In the genomic region with DNA sequence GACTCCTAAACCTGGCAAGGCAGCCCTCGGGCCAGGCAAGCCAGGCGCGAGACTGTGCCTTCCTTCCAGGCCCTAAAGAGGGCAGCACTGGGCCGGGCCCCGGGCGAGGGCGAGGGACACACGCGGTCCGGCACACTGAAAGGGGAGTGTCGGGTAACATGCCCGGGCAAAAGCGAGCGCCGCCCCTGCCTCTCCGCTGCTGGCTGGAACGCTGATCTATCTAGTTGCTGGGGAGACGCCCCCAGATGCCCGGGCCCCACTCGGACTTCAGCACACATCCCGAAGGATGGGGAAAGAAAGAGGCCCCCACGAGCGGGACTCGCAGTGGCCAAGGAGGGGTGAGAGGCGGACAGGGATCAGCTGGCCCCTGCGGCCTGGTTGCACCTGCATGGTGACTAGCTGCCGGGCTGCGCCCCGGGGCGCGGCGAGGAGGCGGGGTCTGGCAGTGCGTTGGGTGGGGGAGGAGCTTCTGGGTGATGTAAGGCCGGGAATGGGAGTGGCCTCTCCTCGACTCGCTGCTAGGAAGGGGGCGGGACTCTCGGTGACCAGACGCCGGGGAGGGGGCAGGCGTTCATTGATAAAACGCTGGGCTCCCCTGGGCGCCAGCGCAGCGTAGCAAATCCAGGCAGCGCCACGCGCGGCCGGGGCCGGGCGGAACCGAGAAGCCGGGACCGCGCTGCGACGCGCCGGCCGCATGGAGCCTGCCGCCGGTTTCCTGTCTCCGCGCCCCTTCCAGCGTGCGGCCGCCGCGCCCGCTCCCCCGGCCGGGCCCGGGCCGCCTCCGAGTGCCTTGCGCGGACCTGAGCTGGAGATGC, we compare ENCODE assay signal across 8 cellular contexts. TPM values are rescaled to one million over a fixed set of nuclear protein-coding genes. Genes with fewer than 3 reads are reported as not detected.
DNase-seq lines count a peak whose midpoint lies in the region; ATAC-seq and TF ChIP-seq lines count a peak whose summit lies in the region.

PLK3 (plus strand) TSS at position 608 of the 815 bp plus-strand sequence; CDS start at position 695, 87 bp downstream.

- H3K27me3 ChIP-seq in PC-9 (ENCODE audit: insufficient read depth, low read depth) = no peaks in the 10 kb centered on the region
- no peaks in the 10 kb centered on the region for H3K27me3 ChIP-seq in mucosa of rectum (ENCODE audit: control insufficient read depth in 2 of 2, insufficient read depth in 2 of 2, low read length in 2 of 2)

- H3K36me3 ChIP-seq in PC-9 (ENCODE audit: low read depth) = peaks cover under 1% of the 10 kb centered on the region; the same call in 1 of the 2 replicates
- H3K36me3 ChIP-seq in mucosa of rectum (ENCODE audit: control insufficient read depth in 2 of 2, insufficient read depth in 2 of 2, low read length in 2 of 2) = peaks cover 10 to 11% of the 10 kb centered on the region in 2 donors

- CTCF ChIA-PET in PC-9 (lab: Charles Lee) = interaction anchor here (0.6 to 1.5 kb wide), 11 partner anchors 9 to 855 kb away, joined by 3 to 10 read pairs (median 4); partner anchors contain the start of genes BTBD19, HECTD3 and UROD

- H3K4me1 ChIP-seq in PC-9 (replicated peaks; ENCODE audit: insufficient read depth) (peaks cover 45% of the 10 kb centered on the region), mucosa of rectum (ENCODE audit: control insufficient read depth in 2 of 2, insufficient read depth in 2 of 2, low read length in 2 of 2) (peaks cover 12 to 16% of the 10 kb centered on the region in 2 donors)

- H3K4me3 ChIP-seq in PC-9 = peak within 1 kb of the TSS; percentile 82
- peak within 1 kb of the TSS; percentile 93 for H3K4me3 ChIP-seq in epithelial cell of proximal tubule (ENCODE audit: low read depth, low read length)
- H3K4me3 ChIP-seq in mucosa of rectum (ENCODE audit: low read length in 2 of 2) = peak within 1 kb of the TSS; percentile 75 to 87

- H3K79me2 ChIP-seq in PC-9 (ENCODE audit: low read depth) = peaks cover 32% of the 10 kb centered on the region

- DNase-seq in DMS79 (lab: John Stamatoyannopoulos, UW) (peak; percentile 95), KBM-7 (peak; percentile 98), PC-9 (peak; percentile 88 to 99), epithelial cell of proximal tubule (ENCODE audit: low read depth) (peak; percentile 68)
- peak; percentile 97 for DNase-seq in activated T-cell treated with anti-CD3 and anti-CD28 coated beads, Interleukin-2, amount 50 U/mL, for 1 hour
- peak; percentile 98 for DNase-seq in stimulated activated CD8-positive, alpha-beta memory T cell treated with anti-CD3 and anti-CD28 coated beads, Interleukin-4, amount 100 ng/mL, for 48 hours

- H3K9me3 ChIP-seq in PC-9 (ENCODE audit: insufficient read depth, low read depth) (no peaks in the 10 kb centered on the region), mucosa of rectum (ENCODE audit: control insufficient read depth in 2 of 2, low read length in 2 of 2) (no peaks in the 10 kb centered on the region)

- intact Hi-C loops in PC-9 (cut with micrococcal nuclease; ENCODE audit: unreplicated experiment) = loop anchor here (2.0 to 10.0 kb wide), 4 partner anchors 37 to 785 kb away; partner anchors contain the start of genes KIF2C, NASP, RNU5D-1 and SLC6A9

- H3K27ac ChIP-seq in PC-9 (peak within 1 kb of the TSS; percentile 81), mucosa of rectum (ENCODE audit: low read depth in 2 of 2, low read length in 2 of 2) (peak within 1 kb of the TSS; percentile 96)

- peaks cover 52% of the 10 kb centered on the region for H3F3A ChIP-seq in PC-9 (ENCODE audit: insufficient read depth, low read depth)

- POLR2A ChIA-PET in PC-9 (lab: Charles Lee; ENCODE audit: unreplicated experiment) = interaction anchor here (0.5 to 1.0 kb wide), 16 partner anchors 9 to 758 kb away, joined by 3 to 31 read pairs (median 5); partner anchors contain the start of genes AKR1A1, BTBD19, TESK2 and UROD

- peak; percentile 75 for ATAC-seq in GM21717 (IDR thresholded peaks at IDR 0.05; ENCODE audit: unreplicated experiment)

- H3K9me2 ChIP-seq in PC-9 (ENCODE audit: insufficient read depth) = no peaks in the 10 kb centered on the region

- peak within 1 kb of the TSS; percentile 94 for H3K4me2 ChIP-seq in PC-9

- TF ChIP-seq CTCF in PC-9 (conservative IDR thresholded peaks at IDR 0.05) (peak; percentile 88), epithelial cell of proximal tubule (conservative IDR thresholded peaks at IDR 0.05; ENCODE audit: low read depth, low read length) (peak; percentile 84)

- BruUV-seq in PC-9 (replicated peaks; lab: Mats Ljungman, UMichigan) = TSS peak; percentile 22

- in situ Hi-C loops in KBM-7 (cut with MboI; ENCODE audit: low pct_unique_long_range_greater_than_20kb, low sequenced_read_pairs) = loop anchor here (25.0 kb wide), 1 partner anchor 512 kb away; no protein-coding TSS in a partner anchor

- H4K20me1 ChIP-seq in PC-9 (ENCODE audit: insufficient read depth) = no peaks in the 10 kb centered on the region

- peak within 1 kb of the TSS; percentile 72; the same call in 1 of the 2 replicates for H2AFZ ChIP-seq in PC-9

- H3K9ac ChIP-seq in mucosa of rectum (ENCODE audit: low read depth in 1 of 2, low read length in 2 of 2) = peak within 1 kb of the TSS; percentile 86 to 93

RNA-seq across cellular contexts. Expression of gene PLK3, which starts in this region (rescaled TPM):
- total RNA-seq in PC-9 (2021) (12.7 and 13.0 TPM in 2 replicates), epithelial cell of proximal tubule (25.5 and 51.1 TPM in 2 replicates)

Comparison
In these comparisons a context has a peak if more than half of its experiments do, and no peak if none do; other contexts are left out.
1. Peak in every context shown above with its lines: DNase-seq, ATAC-seq, H3K4me3 ChIP-seq and H3K27ac ChIP-seq.